8 cellular contexts compared by ENCODE assay signal in genomic region chr3:38455639-38456430, GRCh38. TPM values are rescaled to one million over a fixed set of nuclear protein-coding genes. Genes with fewer than 3 reads are reported as not detected.
DNase-seq lines count a peak whose midpoint lies in the region; ATAC-seq and TF ChIP-seq lines count a peak whose summit lies in the region.

No MANE protein-coding gene starts in this region.

- peaks cover 53% of the 10 kb centered on the region for H3K4me1 Mint-ChIP-seq in neural crest cell

- peaks cover 1% of the 10 kb centered on the region for H3K9me3 Mint-ChIP-seq in neural crest cell

- BruUV-seq in A673 (replicated peaks; lab: Mats Ljungman, UMichigan) = no TSS peak

- TF ChIP-seq CTCF in A673 (conservative IDR thresholded peaks at IDR 0.05; ENCODE audit: low read depth, low read length) (no peak), RWPE1 (conservative IDR thresholded peaks at IDR 0.05; ENCODE audit: low read depth) (no peak), epithelial cell of esophagus (IDR thresholded peaks at IDR 0.05; ENCODE audit: insufficient read depth, low read depth, low read length, missing control alignments) (no peak), neural crest cell (conservative IDR thresholded peaks at IDR 0.05) (no peak)

- no peaks in the 10 kb centered on the region for H3K9me3 ChIP-seq in A673 (ENCODE audit: low read depth, low read length, poor library complexity, severe bottlenecking)

- DNase-seq in A673 (ENCODE audit: low spot score) = no peak
- no peak for DNase-seq in RWPE1 (ENCODE audit: low spot score)
- DNase-seq in epithelial cell of esophagus (ENCODE audit: low read depth) = no peak
- DNase-seq in neural crest cell (ENCODE audit: low read depth, low spot score) = no peak
- no peak for DNase-seq in UCSD-AML1 (lab: John Stamatoyannopoulos, UW; ENCODE audit: unreplicated experiment)
- DNase-seq in HT-29 (ENCODE audit: low spot score) = no peak
- DNase-seq in NCI-H748 (lab: John Stamatoyannopoulos, UW; ENCODE audit: unreplicated experiment) = no peak

- CTCF ChIA-PET in A673 (lab: Charles Lee) = no interaction called here
- CTCF ChIA-PET in RWPE1 (lab: Yijun Ruan, JAX) = no interaction called here

- H3K27me3 ChIP-seq in A673 (replicated peaks; ENCODE audit: insufficient read depth, low read depth, low read length, poor library complexity) = no peaks in the 10 kb centered on the region

- POLR2A ChIA-PET in A673 (lab: Charles Lee; ENCODE audit: low non-redundant PET) (no interaction called here), RWPE1 (lab: Yijun Ruan, JAX; ENCODE audit: low non-redundant PET) (no interaction called here)

- ATAC-seq in GM19463 (IDR thresholded peaks at IDR 0.05; ENCODE audit: unreplicated experiment) = peak; percentile 10

- H3K27ac ChIP-seq in A673 (ENCODE audit: low read depth, low read length, poor library complexity, severe bottlenecking) (no peak overlapping the region), RWPE1 (peak overlapping the region; percentile 86)

- peaks cover 4% of the 10 kb centered on the region for H3K36me3 Mint-ChIP-seq in neural crest cell (ENCODE audit: low read depth)

- peaks cover 4% of the 10 kb centered on the region for H3K27me3 Mint-ChIP-seq in neural crest cell (ENCODE audit: low read depth)

- H3K4me3 ChIP-seq in A673 (ENCODE audit: low read depth, low read length, poor library complexity, severe bottlenecking) (peak overlapping the region; percentile 63), epithelial cell of esophagus (ENCODE audit: low read length) (peak overlapping the region; percentile 61)

- H3K27ac Mint-ChIP-seq in neural crest cell (ENCODE audit: unreplicated experiment) = peak overlapping the region; percentile 93

- H3K4me1 ChIP-seq in A673 (ENCODE audit: insufficient read depth, low read length, poor library complexity, severe bottlenecking) = no peaks in the 10 kb centered on the region

- H3K36me3 ChIP-seq in A673 (ENCODE audit: insufficient read depth, low read length, poor library complexity, severe bottlenecking) = no peaks in the 10 kb centered on the region

- H3K4me3 Mint-ChIP-seq in neural crest cell = peak overlapping the region; percentile 99

- intact Hi-C loops in A673 (cut with micrococcal nuclease; ENCODE audit: unreplicated experiment) = no loop called here

RNA-seq across cellular contexts. Expression of gene ACVR2B, which starts 2.1 kb away (rescaled TPM):
- total RNA-seq in A673 (2021) (6.4 and 9.2 TPM in 2 replicates), neural crest cell (77.1 and 79.1 TPM in 2 replicates)
- 3.0 and 5.2 TPM in 2 replicates for total RNA-seq in HT-29 (2014; rRNA removed; shearing (Covaris generic))

RNA-seq across cellular contexts. Expression of gene EXOG, which starts 40.3 kb away (rescaled TPM):
- total RNA-seq in A673 (2021) (8.2 and 12.4 TPM in 2 replicates), neural crest cell (26.2 and 26.5 TPM in 2 replicates)
- 1.6 and 5.1 TPM in 2 replicates for total RNA-seq in HT-29 (2014; rRNA removed; shearing (Covaris generic))
